6 cellular contexts compared by ENCODE assay signal in genomic region chr15:35374661-35375060, GRCh38.
"Had no signal": no experiment of that assay in that cellular context is flagged by ENCODE, and none has a peak within 500 bp of the region (broad histone marks: within the 10 kb centered on the region; RNA-seq: fewer than 3 reads in every experiment).

No MANE protein-coding gene starts in this region.

- FAIRE-seq: H1, H54, HTR-8/SVneo had no signal

- DNase-seq: H9, HCEC 1CT, KBM-7 had no signal
